28 cellular contexts compared by ENCODE assay signal in genomic region chr13:79531542-79532239, GRCh38. TPM values are rescaled to one million over a fixed set of nuclear protein-coding genes. Genes with fewer than 3 reads are reported as not detected.
A peak's percentile ranks its signal among the peaks of the same experiment; 100 is the strongest.
DNase-seq lines count a peak whose midpoint lies in the region; ATAC-seq and TF ChIP-seq lines count a peak whose summit lies in the region.
"Had no signal": no experiment of that assay in that cellular context is flagged by ENCODE, and none has a peak within 500 bp of the region (broad histone marks: within the 10 kb centered on the region; RNA-seq: fewer than 3 reads in every experiment).

No MANE protein-coding gene starts in this region.

- peaks cover 48% of the 10 kb centered on the region for H3K36me3 Mint-ChIP-seq in activated CD8-positive, alpha-beta memory T cell treated with anti-CD3 and anti-CD28 coated beads, Interleukin-2, amount 10 ng/mL, durations not matched to agents 7 days and 5 days
- peaks cover 53% of the 10 kb centered on the region for H3K36me3 Mint-ChIP-seq in T-helper 2 cell treated with Interferon-gamma antibody and Interleukin-4, amounts not matched to agents 5 μg/mL and 100 μg/mL, for 36 hours (ENCODE audit: low read depth)
- H3K36me3 Mint-ChIP-seq in stimulated activated effector memory CD8-positive, alpha-beta T cell treated with anti-CD3 and anti-CD28 coated beads, Interleukin-12 subunit alpha, Interleukin-12 subunit beta, amount 100 ng/mL, for 72 hours: peaks cover 71% of the 10 kb centered on the region
- H3K36me3 Mint-ChIP-seq: CD8-positive, alpha-beta T cell; stimulated activated memory B cell treated with anti-CD40 and anti-IgM and Interleukin-4, amounts not matched to agents 10 μg/mL and 1 μg/mL and 100 μg/mL, for 72 hours had no signal

- CTCF ChIA-PET in activated CD8-positive, alpha-beta memory T cell treated with anti-CD3 and anti-CD28 coated beads, Interleukin-2, amount 10 ng/mL, durations not matched to agents 7 days and 5 days (lab: Charles Lee): interaction anchor here (0.9 to 1.2 kb wide), 4 partner anchors 9 to 108 kb away, joined by 3 to 4 read pairs (median 3); no protein-coding TSS in a partner anchor

- peaks cover 46% of the 10 kb centered on the region for H3K4me1 Mint-ChIP-seq in activated CD8-positive, alpha-beta memory T cell treated with anti-CD3 and anti-CD28 coated beads, Interleukin-2, amount 10 ng/mL, durations not matched to agents 7 days and 5 days
- peaks cover 65% of the 10 kb centered on the region for H3K4me1 Mint-ChIP-seq in T-helper 2 cell treated with Interferon-gamma antibody and Interleukin-4, amounts not matched to agents 5 μg/mL and 100 μg/mL, for 36 hours (ENCODE audit: low read depth)
- peaks cover 20% of the 10 kb centered on the region for H3K4me1 Mint-ChIP-seq in stimulated activated effector memory CD8-positive, alpha-beta T cell treated with anti-CD3 and anti-CD28 coated beads, Interleukin-12 subunit alpha, Interleukin-12 subunit beta, amount 100 ng/mL, for 72 hours
- H3K4me1 Mint-ChIP-seq: stimulated activated memory B cell treated with anti-CD40 and anti-IgM and Interleukin-4, amounts not matched to agents 10 μg/mL and 1 μg/mL and 100 μg/mL, for 72 hours had no signal

- peak; percentile 10 for TF ChIP-seq POLR2A in erythroblast (IDR thresholded peaks at IDR 0.05; ENCODE audit: low read length)

- H3K27ac ChIP-seq in temporal lobe (ENCODE audit: low read depth, low read length): peak overlapping the region; percentile 90
- H3K27ac ChIP-seq: heart left ventricle, suprapubic skin, upper lobe of right lung had no signal

- DNase-seq in activated CD8-positive, alpha-beta memory T cell treated with anti-CD3 and anti-CD28 coated beads, Interleukin-2, amount 10 ng/mL, durations not matched to agents 7 days and 5 days: no peak
- no peak for DNase-seq in activated CD8-positive, alpha-beta memory T cell treated with anti-CD3 and anti-CD28 coated beads, Interleukin-2, amount 50 U/mL, for 48 hours
- DNase-seq in T-helper 2 cell treated with Interferon-gamma antibody and Interleukin-4, amounts not matched to agents 5 μg/mL and 100 μg/mL, for 36 hours (ENCODE audit: low spot score): no peak
- DNase-seq in erythroblast (lab: John Stamatoyannopoulos, UW) (no peak), posterior vena cava (ENCODE audit: low spot score) (no peak)
- no peak for DNase-seq in stimulated activated CD4-positive, alpha-beta T cell treated with anti-CD3 and anti-CD28 coated beads, Interleukin-1b, Interleukin-23, amount 100 ng/mL, for 48 hours
- DNase-seq in stimulated activated effector memory CD8-positive, alpha-beta T cell treated with anti-CD3 and anti-CD28 coated beads, Interleukin-12 subunit alpha, Interleukin-12 subunit beta, amount 100 ng/mL, for 72 hours (ENCODE audit: low spot score in 2 of 2): no peak
- DNase-seq: activated CD4-positive, alpha-beta memory T cell treated with anti-CD3 and anti-CD28 coated beads for 36 hours; activated CD8-positive, alpha-beta memory T cell treated with anti-CD3 and anti-CD28 coated beads, Interleukin-2, amount 50 U/mL, for 4 hours; activated gamma-delta T cell; activated naive CD8-positive, alpha-beta T cell treated with anti-CD3 and anti-CD28 coated beads, Interleukin-2, amount 50 U/mL, for 24 hours; AML-193; CD8-positive, alpha-beta T cell; central memory CD4-positive, alpha-beta T cell; foreskin melanocyte; heart left ventricle; KBM-7; left cardiac atrium; MM.1S; NCI-H2029; NCI-H510A treated with DMSO at 0.1 percent for 48 hours; nephron progenitor cell; SW 1271; T1000; upper lobe of right lung had no signal

- intact Hi-C loops in posterior vena cava (cut with DNase I): no loop called here

- no peaks in the 10 kb centered on the region for H3K9me3 Mint-ChIP-seq in activated CD8-positive, alpha-beta memory T cell treated with anti-CD3 and anti-CD28 coated beads, Interleukin-2, amount 10 ng/mL, durations not matched to agents 7 days and 5 days (ENCODE audit: low read depth)
- H3K9me3 Mint-ChIP-seq in T-helper 2 cell treated with Interferon-gamma antibody and Interleukin-4, amounts not matched to agents 5 μg/mL and 100 μg/mL, for 36 hours: no peaks in the 10 kb centered on the region
- no peaks in the 10 kb centered on the region for H3K9me3 Mint-ChIP-seq in stimulated activated effector memory CD8-positive, alpha-beta T cell treated with anti-CD3 and anti-CD28 coated beads, Interleukin-12 subunit alpha, Interleukin-12 subunit beta, amount 100 ng/mL, for 72 hours
- H3K9me3 Mint-ChIP-seq: activated CD4-positive, alpha-beta memory T cell treated with anti-CD3 and anti-CD28 coated beads for 36 hours; activated naive CD8-positive, alpha-beta T cell treated with anti-CD3 and anti-CD28 coated beads, Interleukin-2, amount 50 U/mL, for 24 hours; CD8-positive, alpha-beta T cell; nephron progenitor cell; stimulated activated memory B cell treated with anti-CD40 and anti-IgM and Interleukin-4, amounts not matched to agents 10 μg/mL and 1 μg/mL and 100 μg/mL, for 72 hours had no signal

- H3K4me3 Mint-ChIP-seq in activated CD8-positive, alpha-beta memory T cell treated with anti-CD3 and anti-CD28 coated beads, Interleukin-2, amount 10 ng/mL, durations not matched to agents 7 days and 5 days: peak overlapping the region; percentile 10
- peak overlapping the region; percentile 58 for H3K4me3 Mint-ChIP-seq in T-helper 2 cell treated with Interferon-gamma antibody and Interleukin-4, amounts not matched to agents 5 μg/mL and 100 μg/mL, for 36 hours
- no peak overlapping the region for H3K4me3 Mint-ChIP-seq in stimulated activated effector memory CD8-positive, alpha-beta T cell treated with anti-CD3 and anti-CD28 coated beads, Interleukin-12 subunit alpha, Interleukin-12 subunit beta, amount 100 ng/mL, for 72 hours
- H3K4me3 Mint-ChIP-seq: activated CD4-positive, alpha-beta memory T cell treated with anti-CD3 and anti-CD28 coated beads for 36 hours; activated naive CD8-positive, alpha-beta T cell treated with anti-CD3 and anti-CD28 coated beads, Interleukin-2, amount 50 U/mL, for 24 hours; CD8-positive, alpha-beta T cell; nephron progenitor cell; stimulated activated memory B cell treated with anti-CD40 and anti-IgM and Interleukin-4, amounts not matched to agents 10 μg/mL and 1 μg/mL and 100 μg/mL, for 72 hours had no signal

- H3K27ac Mint-ChIP-seq in activated CD8-positive, alpha-beta memory T cell treated with anti-CD3 and anti-CD28 coated beads, Interleukin-2, amount 10 ng/mL, durations not matched to agents 7 days and 5 days: no peak overlapping the region
- peak overlapping the region; percentile 82 for H3K27ac Mint-ChIP-seq in T-helper 2 cell treated with Interferon-gamma antibody and Interleukin-4, amounts not matched to agents 5 μg/mL and 100 μg/mL, for 36 hours
- H3K27ac Mint-ChIP-seq in stimulated activated effector memory CD8-positive, alpha-beta T cell treated with anti-CD3 and anti-CD28 coated beads, Interleukin-12 subunit alpha, Interleukin-12 subunit beta, amount 100 ng/mL, for 72 hours: no peak overlapping the region
- H3K27ac Mint-ChIP-seq: activated naive CD8-positive, alpha-beta T cell treated with anti-CD3 and anti-CD28 coated beads, Interleukin-2, amount 50 U/mL, for 24 hours; CD8-positive, alpha-beta T cell; nephron progenitor cell; stimulated activated memory B cell treated with anti-CD40 and anti-IgM and Interleukin-4, amounts not matched to agents 10 μg/mL and 1 μg/mL and 100 μg/mL, for 72 hours had no signal

- no peaks in the 10 kb centered on the region for H3K27me3 Mint-ChIP-seq in activated CD8-positive, alpha-beta memory T cell treated with anti-CD3 and anti-CD28 coated beads, Interleukin-2, amount 10 ng/mL, durations not matched to agents 7 days and 5 days
- no peaks in the 10 kb centered on the region for H3K27me3 Mint-ChIP-seq in T-helper 2 cell treated with Interferon-gamma antibody and Interleukin-4, amounts not matched to agents 5 μg/mL and 100 μg/mL, for 36 hours (ENCODE audit: low read depth)
- H3K27me3 Mint-ChIP-seq: activated CD4-positive, alpha-beta memory T cell treated with anti-CD3 and anti-CD28 coated beads for 36 hours; activated naive CD8-positive, alpha-beta T cell treated with anti-CD3 and anti-CD28 coated beads, Interleukin-2, amount 50 U/mL, for 24 hours; stimulated activated memory B cell treated with anti-CD40 and anti-IgM and Interleukin-4, amounts not matched to agents 10 μg/mL and 1 μg/mL and 100 μg/mL, for 72 hours had no signal

- ATAC-seq in activated CD8-positive, alpha-beta memory T cell treated with anti-CD3 and anti-CD28 coated beads, Interleukin-2, amount 10 ng/mL, durations not matched to agents 7 days and 5 days: no peak
- no peak for ATAC-seq in stimulated activated effector memory CD8-positive, alpha-beta T cell treated with anti-CD3 and anti-CD28 coated beads, Interleukin-12 subunit alpha, Interleukin-12 subunit beta, amount 100 ng/mL, for 72 hours
- ATAC-seq: activated naive CD8-positive, alpha-beta T cell treated with anti-CD3 and anti-CD28 coated beads, Interleukin-2, amount 50 U/mL, for 24 hours; CD8-positive, alpha-beta T cell; heart left ventricle; left cardiac atrium; stimulated activated memory B cell treated with anti-CD40 and anti-IgM and Interleukin-4, amounts not matched to agents 10 μg/mL and 1 μg/mL and 100 μg/mL, for 72 hours; upper lobe of right lung had no signal

RNA-seq across cellular contexts. Expression of gene NDFIP2, which starts 50.7 kb away (rescaled TPM):
- 100 to 1,000 TPM in 1 of 2 experiments, 10 to 100 TPM in 1; 50.8 to 124 TPM for total RNA-seq in activated CD8-positive, alpha-beta memory T cell treated with anti-CD3 and anti-CD28 coated beads, Interleukin-2, amount 10 ng/mL, durations not matched to agents 7 days and 5 days
- total RNA-seq in temporal lobe (41.6 TPM), posterior vena cava (10 to 100 TPM; 13.3 to 13.7 TPM)
